24 cellular contexts compared by ENCODE assay signal in the genomic region with DNA sequence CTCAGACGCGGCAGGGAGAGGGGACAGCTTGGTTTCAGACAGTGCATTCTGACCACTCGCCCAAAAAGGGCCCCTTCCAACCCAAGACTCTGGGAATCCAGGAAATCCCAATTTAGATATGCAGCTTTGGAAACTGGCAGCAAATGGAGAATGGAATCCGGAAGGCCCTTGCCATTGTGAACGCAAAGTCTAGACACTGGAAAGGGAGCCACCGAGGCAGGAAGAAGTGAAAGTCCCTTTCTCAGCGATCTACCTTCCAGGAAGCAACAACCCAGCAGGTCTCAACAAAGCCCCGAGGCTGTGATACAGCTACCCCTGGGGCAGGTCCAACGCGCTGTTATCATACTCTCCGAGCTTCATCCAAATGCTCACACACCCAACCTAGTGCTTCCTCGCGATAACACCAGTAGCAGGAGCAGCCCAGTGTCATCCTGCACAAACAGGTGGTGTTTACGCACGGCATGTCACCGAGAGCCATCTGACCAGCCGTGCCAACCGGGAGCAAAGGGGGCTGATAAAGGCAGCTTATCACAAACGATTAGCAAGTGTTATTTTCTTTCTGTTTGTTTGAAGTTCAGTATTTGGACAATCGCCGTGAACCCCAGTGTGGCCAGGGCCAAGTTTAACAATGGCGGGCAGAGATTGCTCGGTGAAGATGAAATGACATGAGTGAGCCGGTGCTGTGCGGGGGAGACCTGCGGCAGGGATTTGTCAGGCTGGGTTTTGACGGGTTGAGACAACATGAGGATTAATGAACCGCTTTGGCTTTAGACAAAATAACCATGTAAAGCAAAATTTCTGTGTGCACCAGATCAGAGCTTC.
DNase-seq lines count a peak whose midpoint lies in the region; TF ChIP-seq lines count a peak whose summit lies in the region.
"Had no signal": no experiment of that assay in that cellular context is flagged by ENCODE, and none has a peak within 500 bp of the region (broad histone marks: within the 10 kb centered on the region; RNA-seq: fewer than 3 reads in every experiment).

No MANE protein-coding gene starts in this region.

- H3K4me1 Mint-ChIP-seq in endodermal cell, result peaks cover 24% of the 10 kb centered on the region
- H3K4me1 Mint-ChIP-seq: immature natural killer cell had no signal

- no peaks in the 10 kb centered on the region for H3K79me1 ChIP-seq in neuronal stem cell (ENCODE audit: low read depth, low read length)

- H3K23ac ChIP-seq in neuronal stem cell (ENCODE audit: low read depth, low read length, poor library complexity), result peak overlapping the region; percentile 25

- no peak overlapping the region for H2BK12ac ChIP-seq in neuronal stem cell (ENCODE audit: low read length)

- H3K9me3 ChIP-seq in endodermal cell (ENCODE audit: control insufficient read depth, low read length), result no peaks in the 10 kb centered on the region
- H3K9me3 ChIP-seq in neuronal stem cell (replicated peaks in 1 of 2; ENCODE audit: control insufficient read depth in 2 of 2, insufficient read depth in 1 of 2, low read depth in 1 of 2, low read length in 2 of 2), result no peaks in the 10 kb centered on the region
- no peaks in the 10 kb centered on the region for H3K9me3 ChIP-seq in tibial artery
- H3K9me3 ChIP-seq: heart left ventricle, ovary, stomach had no signal

- H3K4me3 ChIP-seq in endodermal cell (ENCODE audit: low read length), result no peak overlapping the region
- no peak overlapping the region for H3K4me3 ChIP-seq in neuronal stem cell (ENCODE audit: low read length in 2 of 2)
- peak overlapping the region; percentile 11 to 20 for H3K4me3 ChIP-seq in tibial artery
- H3K4me3 ChIP-seq: lung, ovary had no signal

- intact Hi-C loops in tibial artery (cut with DNase I; ENCODE audit: low total_unique reads), result no loop called here

- H3K4ac ChIP-seq in neuronal stem cell (ENCODE audit: low read length), result no peak overlapping the region

- WGBS in endodermal cell (ENCODE audit: insufficient coverage in 1 of 2, insufficient read length in 1 of 2), 2 experiments, result 81 to 89% methylated on average over 23 to 28 of the region's 28 CpGs
- WGBS in neuronal stem cell (ENCODE audit: extremely low coverage in 2 of 2, insufficient read length in 2 of 2, insufficient replicate concordance in 1 of 2), 2 donors, result no CpG with 5 or more reads among the region's 28 CpGs

- H3K36me3 ChIP-seq in endodermal cell (ENCODE audit: control insufficient read depth, insufficient read depth, low read length), result no peaks in the 10 kb centered on the region
- no peaks in the 10 kb centered on the region for H3K36me3 ChIP-seq in neuronal stem cell (replicated peaks in 1 of 2; ENCODE audit: control insufficient read depth in 2 of 2, insufficient read depth in 2 of 2, low read length in 2 of 2)
- H3K36me3 ChIP-seq in tibial artery, result no peaks in the 10 kb centered on the region
- H3K36me3 ChIP-seq: heart left ventricle, ovary, stomach had no signal

- H3K18ac ChIP-seq in neuronal stem cell (ENCODE audit: low read length), result no peak overlapping the region

- H4K8ac ChIP-seq in neuronal stem cell (ENCODE audit: low read depth, low read length), result no peak overlapping the region

- H2AFZ ChIP-seq in neuronal stem cell (ENCODE audit: low read length), result no peak overlapping the region

- H3K4me1 ChIP-seq in endodermal cell (ENCODE audit: control insufficient read depth, insufficient read depth, low read length) (peaks cover 7% of the 10 kb centered on the region), neuronal stem cell (ENCODE audit: control insufficient read depth in 2 of 2, insufficient read depth in 1 of 2, low read depth in 1 of 2, low read length in 2 of 2) (no peaks in the 10 kb centered on the region), tibial artery (peaks cover 0 to 22% (median 3%) of the 10 kb centered on the region in 4 donors)

- no peak overlapping the region for H2AK5ac ChIP-seq in neuronal stem cell (ENCODE audit: low read depth, low read length)

- no peaks in the 10 kb centered on the region for H3K27me3 ChIP-seq in endodermal cell (ENCODE audit: control insufficient read depth, insufficient read depth, low read length, poor library complexity, severe bottlenecking)
- H3K27me3 ChIP-seq in neuronal stem cell (ENCODE audit: control insufficient read depth in 3 of 3, insufficient read depth in 3 of 3, low read depth in 1 of 3, low read length in 3 of 3), result peaks cover 0 to 14% (median 0%) of the 10 kb centered on the region in 3 experiments
- no peaks in the 10 kb centered on the region for H3K27me3 ChIP-seq in tibial artery
- H3K27me3 ChIP-seq: ovary had no signal

- peak overlapping the region; percentile 82 for H3K27ac Mint-ChIP-seq in endodermal cell
- H3K27ac Mint-ChIP-seq: immature natural killer cell had no signal

- peaks cover 6% of the 10 kb centered on the region for H3K9me3 Mint-ChIP-seq in endodermal cell
- H3K9me3 Mint-ChIP-seq: immature natural killer cell had no signal

- H3K14ac ChIP-seq in neuronal stem cell (ENCODE audit: low read length), result no peak overlapping the region

- no peak overlapping the region for H3K27ac ChIP-seq in endodermal cell (ENCODE audit: low read depth, low read length)
- H3K27ac ChIP-seq in neuronal stem cell (replicated peaks; ENCODE audit: low read length), result no peak overlapping the region
- peak overlapping the region; percentile 26 to 47 for H3K27ac ChIP-seq in tibial artery
- H3K27ac ChIP-seq: heart left ventricle, ovary, stomach had no signal

- DNase-seq in NCI-H82 (lab: John Stamatoyannopoulos, UW) (peak; percentile 16), NCI-H82 treated with DMSO at 0.1 percent for 48 hours (lab: John Stamatoyannopoulos, UW; ENCODE audit: unreplicated experiment) (no peak), endodermal cell (peak; percentile 67), neuronal stem cell (ENCODE audit: low spot score) (no peak), tibial artery (no peak), NCI-H1092 (lab: John Stamatoyannopoulos, UW) (no peak), cerebellar nuclear complex (lab: John Stamatoyannopoulos, UW) (no peak)
- DNase-seq in stimulated activated naive CD4-positive, alpha-beta T cell (lab: John Stamatoyannopoulos, UW), result no peak
- DNase-seq: 8988T; activated naive CD4-positive, alpha-beta T cell treated with anti-CD3 and anti-CD28 coated beads, Interleukin-2, amount 50 U/mL, for 16 hours; activated T-cell treated with anti-CD3 and anti-CD28 coated beads, Interleukin-2, amount 50 U/mL, for 48 hours; AML-193; DMS79 treated with DMSO at 0.1 percent for 48 hours; HCEC 1CT; heart left ventricle; immature natural killer cell; Kasumi-1; NCI-H1048; NCI-H2081; stimulated activated CD4-positive, alpha-beta T cell treated with anti-CD3 and anti-CD28 coated beads, Interleukin-4, amount 100 ng/mL, for 24 hours; stomach; T1000 had no signal

- peak overlapping the region; percentile 14 for H3K4me3 Mint-ChIP-seq in endodermal cell
- H3K4me3 Mint-ChIP-seq: immature natural killer cell had no signal

- no peak overlapping the region for H3K4me2 ChIP-seq in neuronal stem cell (ENCODE audit: insufficient read depth, low read length, poor library complexity, severe bottlenecking)

- peaks cover 60% of the 10 kb centered on the region for H3K27me3 Mint-ChIP-seq in endodermal cell (ENCODE audit: insufficient read depth)

- no peaks in the 10 kb centered on the region for H3K36me3 Mint-ChIP-seq in endodermal cell (ENCODE audit: low read depth)
- H3K36me3 Mint-ChIP-seq: immature natural killer cell had no signal

- H2BK5ac ChIP-seq in neuronal stem cell (ENCODE audit: low read length), result no peak overlapping the region

- TF ChIP-seq CTCF in endodermal cell (conservative IDR thresholded peaks at IDR 0.05) (no peak), tibial artery (IDR thresholded peaks at IDR 0.05) (no peak)

- H2BK15ac ChIP-seq in neuronal stem cell (ENCODE audit: low read length), result no peak overlapping the region

- no peak overlapping the region for H3K9ac ChIP-seq in endodermal cell (ENCODE audit: extremely low read depth, low read length, poor library complexity, severe bottlenecking)
- no peak overlapping the region for H3K9ac ChIP-seq in neuronal stem cell (ENCODE audit: low read depth, low read length, poor library complexity)

- H2BK120ac ChIP-seq in neuronal stem cell (ENCODE audit: low read depth, low read length), result no peak overlapping the region

- no peak overlapping the region for H4K91ac ChIP-seq in neuronal stem cell (ENCODE audit: low read depth, low read length, poor library complexity)

Comparison
In these comparisons a context has a peak if more than half of its experiments do, and no peak if none do; other contexts are left out.
1. DNase-seq: peak in NCI-H82 (single experiment) and endodermal cell (single experiment); none in NCI-H82 treated with DMSO at 0.1 percent for 48 hours (single experiment), neuronal stem cell (single experiment), tibial artery (0 of 2), NCI-H1092 (single experiment), cerebellar nuclear complex (0 of 2) and stimulated activated naive CD4-positive, alpha-beta T cell (0 of 6).
2. H3K27ac ChIP-seq: peak in tibial artery (2 of 2); none in endodermal cell (single experiment) and neuronal stem cell (single experiment).
3. H3K4me3 ChIP-seq: peak in tibial artery (2 of 2); none in endodermal cell (single experiment) and neuronal stem cell (0 of 2).